In the genomic region with DNA sequence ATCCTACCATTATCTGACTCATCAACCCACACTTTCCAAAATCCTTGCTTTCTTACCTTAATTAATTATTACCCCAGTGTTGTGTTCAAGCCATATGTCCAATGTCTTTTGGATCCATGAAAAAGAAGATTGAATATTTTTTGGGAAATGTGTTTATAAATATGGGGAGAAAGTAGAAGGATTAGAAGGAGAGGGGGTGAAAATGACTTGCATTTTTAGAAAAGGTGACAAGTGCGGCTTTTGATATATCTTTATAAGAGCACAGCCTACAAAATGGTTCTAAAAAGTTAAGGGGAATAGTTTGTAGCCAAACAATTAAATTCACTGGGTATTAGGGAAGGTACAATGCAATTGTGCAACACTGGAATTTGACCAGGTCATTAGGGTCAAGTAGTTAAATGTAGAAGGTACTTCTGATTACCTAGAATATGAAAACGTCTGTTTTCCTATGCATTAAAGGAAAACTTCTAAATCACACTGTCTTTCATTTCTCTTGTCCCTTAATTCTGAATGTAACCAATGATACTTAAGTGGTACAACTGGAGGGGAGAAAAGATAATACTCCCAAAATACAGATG, we compare ENCODE assay signal across 1 cellular context.
TF ChIP-seq lines count a peak whose summit lies in the region.

No MANE protein-coding gene starts in this region.

TF ChIP-seq in A549, 52 proteins besides CTCF, POLR2A, EP300 and RAD21 (continued from another document):
- no peak for TF ChIP-seq CBX8 (IDR thresholded peaks at IDR 0.05)
- no peak for TF ChIP-seq HEYL (CRISPR knock-in tag; IDR thresholded peaks at IDR 0.05)
- TF ChIP-seq, protein P1, sequence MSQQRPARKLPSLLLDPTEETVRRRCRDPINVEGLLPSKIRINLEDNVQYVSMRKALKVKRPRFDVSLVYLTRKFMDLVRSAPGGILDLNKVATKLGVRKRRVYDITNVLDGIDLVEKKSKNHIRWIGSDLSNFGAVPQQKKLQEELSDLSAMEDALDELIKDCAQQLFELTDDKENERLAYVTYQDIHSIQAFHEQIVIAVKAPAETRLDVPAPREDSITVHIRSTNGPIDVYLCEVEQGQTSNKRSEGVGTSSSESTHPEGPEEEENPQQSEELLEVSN (IDR thresholded peaks at IDR 0.05; ENCODE audit: borderline replicate concordance, low read depth) = no peak
- no peak for TF ChIP-seq CHD4 (IDR thresholded peaks at IDR 0.05; ENCODE audit: borderline replicate concordance)
